ENCODE assay signal across 9 cellular contexts in genomic region chr2:233384811-233385488, GRCh38. TPM values are rescaled to one million over a fixed set of nuclear protein-coding genes. Genes with fewer than 3 reads are reported as not detected.
DNase-seq lines count a peak whose midpoint lies in the region; ATAC-seq and TF ChIP-seq lines count a peak whose summit lies in the region.
"Had no signal": no experiment of that assay in that cellular context is flagged by ENCODE, and none has a peak within 500 bp of the region (broad histone marks: within the 10 kb centered on the region; RNA-seq: fewer than 3 reads in every experiment).

No MANE protein-coding gene starts in this region.

- H3K27me3 ChIP-seq in neutrophil, result no peaks in the 10 kb centered on the region

- H3K36me3 ChIP-seq in neutrophil, result peaks cover 38% of the 10 kb centered on the region

- peak overlapping the region; percentile 66 for H3K27ac Mint-ChIP-seq in activated T-helper 17 cell treated with anti-CD3 and anti-CD28 coated beads, Interleukin-2, amount 50 U/mL, for 72 hours

- H3K4me3 ChIP-seq in neutrophil (ENCODE audit: low read depth in 1 of 2, low read length in 1 of 2), result no peak overlapping the region

- DNase-seq in glomerular visceral epithelial cell (ENCODE audit: extremely low spot score) (no peak), NCI-H446 (lab: John Stamatoyannopoulos, UW) (no peak), NCI-H1048 (lab: John Stamatoyannopoulos, UW) (no peak)
- DNase-seq: NCI-H187 treated with DMSO at 0.1 percent for 48 hours had no signal

- H3K4me1 ChIP-seq in neutrophil (ENCODE audit: control insufficient read depth in 1 of 2, insufficient read depth in 1 of 2, low read depth in 1 of 2, low read length in 1 of 2), result peaks cover 12 to 15% of the 10 kb centered on the region in 2 experiments

- H3K4me1 Mint-ChIP-seq in activated T-helper 17 cell treated with anti-CD3 and anti-CD28 coated beads, Interleukin-2, amount 50 U/mL, for 72 hours, result peaks cover 42% of the 10 kb centered on the region

- H3K9me3 ChIP-seq in neutrophil, result no peaks in the 10 kb centered on the region

- ATAC-seq in GM18867 (IDR thresholded peaks at IDR 0.05; ENCODE audit: unreplicated experiment) (peak; percentile 11), HG02884 (IDR thresholded peaks at IDR 0.05; ENCODE audit: unreplicated experiment) (peak; percentile 16), HG03442 (IDR thresholded peaks at IDR 0.05; ENCODE audit: unreplicated experiment) (no peak)
- no peak for ATAC-seq in activated T-helper 17 cell treated with anti-CD3 and anti-CD28 coated beads, Interleukin-2, amount 50 U/mL, for 72 hours (replicated peaks)

- H3K27ac ChIP-seq in neutrophil, result peak overlapping the region; percentile 46

- peak overlapping the region; percentile 23 for H3K4me3 Mint-ChIP-seq in activated T-helper 17 cell treated with anti-CD3 and anti-CD28 coated beads, Interleukin-2, amount 50 U/mL, for 72 hours

- peaks cover 24% of the 10 kb centered on the region for H3K36me3 Mint-ChIP-seq in activated T-helper 17 cell treated with anti-CD3 and anti-CD28 coated beads, Interleukin-2, amount 50 U/mL, for 72 hours (ENCODE audit: low read depth)

- no peak for TF ChIP-seq CTCF in neutrophil (IDR thresholded peaks at IDR 0.05)

- H3K9me3 Mint-ChIP-seq in activated T-helper 17 cell treated with anti-CD3 and anti-CD28 coated beads, Interleukin-2, amount 50 U/mL, for 72 hours, result no peaks in the 10 kb centered on the region

- H3K27me3 Mint-ChIP-seq in activated T-helper 17 cell treated with anti-CD3 and anti-CD28 coated beads, Interleukin-2, amount 50 U/mL, for 72 hours, result no peaks in the 10 kb centered on the region

RNA-seq across cellular contexts. Expression of gene DGKD, which starts 30.7 kb away (rescaled TPM):
- 10 to 100 TPM; 34.6 to 59.6 TPM for total RNA-seq in activated T-helper 17 cell treated with anti-CD3 and anti-CD28 coated beads, Interleukin-2, amount 50 U/mL, for 72 hours

Comparison
In these comparisons a context has a peak if more than half of its experiments do, and no peak if none do; other contexts are left out.
1. ATAC-seq: peak in GM18867 (single experiment) and HG02884 (single experiment); none in activated T-helper 17 cell treated with anti-CD3 and anti-CD28 coated beads, Interleukin-2, amount 50 U/mL, for 72 hours (single experiment) and HG03442 (single experiment).